ENCODE assay signal across 23 cellular contexts in the genomic region with DNA sequence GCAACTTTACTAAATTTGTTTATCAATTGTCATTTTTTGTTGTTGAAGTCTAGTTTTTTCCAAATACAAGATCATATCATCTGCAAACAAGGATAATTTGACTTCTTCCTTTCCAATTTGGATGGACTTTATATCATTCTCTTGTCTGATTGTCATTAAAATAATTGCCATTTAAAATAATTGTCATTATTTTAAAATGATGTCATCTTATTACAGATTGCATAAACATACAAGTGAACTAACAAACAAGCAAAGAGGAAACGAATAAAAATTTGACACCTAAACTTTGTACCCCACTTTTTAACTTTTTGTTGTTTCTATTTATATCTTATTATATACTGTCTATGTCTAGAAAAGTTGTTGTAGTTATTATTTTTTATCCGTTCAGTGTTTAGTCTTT.
DNase-seq lines count a peak whose midpoint lies in the region; ATAC-seq, FAIRE-seq and TF ChIP-seq lines count a peak whose summit lies in the region.
"Had no signal": no experiment of that assay in that cellular context is flagged by ENCODE, and none has a peak within 500 bp of the region (broad histone marks: within the 10 kb centered on the region; RNA-seq: fewer than 3 reads in every experiment).

No MANE protein-coding gene starts in this region.

- H3K9me3 ChIP-seq in HEK293 (ENCODE audit: control insufficient read depth, insufficient read depth, low read depth, low read length) (no peaks in the 10 kb centered on the region), K562 (replicated peaks; ENCODE audit: control insufficient read depth, insufficient read depth, low read depth, low read length) (no peaks in the 10 kb centered on the region), small intestine (ENCODE audit: control insufficient read depth, low read depth) (no peaks in the 10 kb centered on the region)
- H3K9me3 ChIP-seq: Caco-2 had no signal

- TF ChIP-seq EP300 in K562 (IDR thresholded peaks at IDR 0.05; ENCODE audit: low read length): no peak

- H3K9ac ChIP-seq in K562 (ENCODE audit: insufficient read depth in 1 of 2, low read depth in 2 of 2, low read length in 2 of 2): no peak overlapping the region
- H3K9ac ChIP-seq: BLaER1 treated with 17β-estradiol and CSF1 and Interleukin-3, amounts not matched to agents 10 nM and 100 nM had no signal

- DNase-seq in K562 (ENCODE audit: extremely low read depth in 1 of 4, low spot score in 3 of 4) (no peak), small intestine (no peak), activated gamma-delta T cell (lab: John Stamatoyannopoulos, UW) (no peak)
- no peak for DNase-seq in stimulated activated CD4-positive, alpha-beta T cell treated with anti-CD3 and anti-CD28 coated beads, Interleukin-15, amount 100 ng/mL, for 24 hours
- DNase-seq: 8988T; AML-193; Caco-2; Calu3; CD4-positive, alpha-beta T cell; CD8-positive, alpha-beta T cell; DMS79 treated with DMSO at 0.1 percent for 48 hours; GF-D8 had no signal

- CTCF ChIA-PET in HEK293 (lab: Yijun Ruan, JAX) (no interaction called here), K562 (lab: Yijun Ruan, JAX; ENCODE audit: low intra/inter-chr PET ratio) (no interaction called here)

- TF ChIP-seq RAD21 in K562 (CRISPR knock-in tag; conservative IDR thresholded peaks at IDR 0.05 in 1 of 2, IDR thresholded peaks at IDR 0.05 in 1 of 2): no peak

- in situ Hi-C loops in K562 (cut with MboI): no loop called here

- H3K4me1 ChIP-seq in HEK293 (ENCODE audit: control insufficient read depth, insufficient read depth, low read length) (peaks cover 7% of the 10 kb centered on the region), K562 (replicated peaks in 1 of 2; ENCODE audit: control insufficient read depth in 2 of 2, insufficient read depth in 2 of 2, low read length in 2 of 2) (no peaks in the 10 kb centered on the region), small intestine (ENCODE audit: control insufficient read depth in 2 of 2, insufficient read depth in 1 of 2, low read depth in 1 of 2, low read length in 1 of 2) (peaks cover 0 to 1% of the 10 kb centered on the region in 2 donors)
- H3K4me1 ChIP-seq: A549; BLaER1 treated with 17β-estradiol and CSF1 and Interleukin-3, amounts not matched to agents 10 nM and 100 nM had no signal

- H3K27ac ChIP-seq in HEK293 (ENCODE audit: extremely low read depth, low read depth, low read length) (no peak overlapping the region), K562 (ENCODE audit: extremely low read depth, low read depth, low read length) (no peak overlapping the region), small intestine (ENCODE audit: low read depth in 1 of 2, low read length in 1 of 2) (no peak overlapping the region)
- H3K27ac ChIP-seq: A549; BLaER1 treated with 17β-estradiol and CSF1 and Interleukin-3, amounts not matched to agents 10 nM and 100 nM; C4-2B had no signal

- WGBS in K562 (ENCODE audit: insufficient coverage, low coverage, missing lambda C conversion rate): 74% methylated on average over 2 of the region's 2 CpGs
- WGBS in small intestine, 3 donors: 73 to 88% (median 74%) methylated on average over 2 of the region's 2 CpGs

- ATAC-seq in K562 (no peak), HG03432 (IDR thresholded peaks at IDR 0.05; ENCODE audit: unreplicated experiment) (no peak)
- ATAC-seq: A549; CD8-positive, alpha-beta T cell had no signal

- H3K27me3 ChIP-seq in K562 (ENCODE audit: control insufficient read depth in 2 of 2, insufficient read depth in 2 of 2, low read length in 2 of 2): no peaks in the 10 kb centered on the region
- H3K27me3 ChIP-seq in small intestine (ENCODE audit: control insufficient read depth in 2 of 2, insufficient read depth in 2 of 2, low read length in 2 of 2): no peaks in the 10 kb centered on the region
- H3K27me3 ChIP-seq: BLaER1 treated with 17β-estradiol and CSF1 and Interleukin-3, amounts not matched to agents 10 nM and 100 nM had no signal

- H2AFZ ChIP-seq in K562 (ENCODE audit: low read depth, low read length): no peak overlapping the region

- no peak overlapping the region for H3K4me2 ChIP-seq in K562 (ENCODE audit: insufficient read depth, low read length)
- H3K4me2 ChIP-seq: A549; BLaER1 treated with 17β-estradiol and CSF1 and Interleukin-3, amounts not matched to agents 10 nM and 100 nM had no signal

- FAIRE-seq in A204.1 (lab: Jason Lieb, UNC): peak; percentile 29
- FAIRE-seq in K562 (lab: Jason Lieb, UNC): no peak
- peak; percentile 26 for FAIRE-seq in small intestine (lab: Jason Lieb, UNC)
- FAIRE-seq: A549, D721Med, G401.6, GM12892, GM18507, GM19239 had no signal

- POLR2A ChIA-PET in HEK293 (lab: Yijun Ruan, JAX) (no interaction called here), K562 (lab: Yijun Ruan, JAX) (no interaction called here)

- BruUV-seq in K562 (replicated peaks; lab: Mats Ljungman, UMichigan): no TSS peak

- no peak for TF ChIP-seq CTCF in HEK293 (tag by site-specific recombination; IDR thresholded peaks at IDR 0.05)
- no peak for TF ChIP-seq CTCF in K562 (IDR thresholded peaks at IDR 0.05 in 2 of 3, conservative IDR thresholded peaks at IDR 0.05 in 1 of 3; ENCODE audit: insufficient read depth in 2 of 3, low read depth in 1 of 3, low read length in 3 of 3)

- H3K4me3 ChIP-seq in HEK293 (ENCODE audit: low read depth, low read length) (no peak overlapping the region), K562 (no peak overlapping the region), small intestine (ENCODE audit: low read depth in 1 of 2, low read length in 2 of 2) (no peak overlapping the region)
- H3K4me3 ChIP-seq: A549; BLaER1 treated with 17β-estradiol and CSF1 and Interleukin-3, amounts not matched to agents 10 nM and 100 nM had no signal

- H3K36me3 ChIP-seq in HEK293 (ENCODE audit: control insufficient read depth in 2 of 2, insufficient read depth in 1 of 2, low read length in 2 of 2) (peaks cover 0 to 4% of the 10 kb centered on the region in 2 experiments; a peak in 1 of 3 replicates), K562 (ENCODE audit: control insufficient read depth, insufficient read depth, low read length) (peaks cover 58% of the 10 kb centered on the region), small intestine (ENCODE audit: control insufficient read depth in 2 of 2, insufficient read depth in 2 of 2, low read length in 2 of 2) (no peaks in the 10 kb centered on the region)
- H3K36me3 ChIP-seq: BLaER1 treated with 17β-estradiol and CSF1 and Interleukin-3, amounts not matched to agents 10 nM and 100 nM had no signal

- TF ChIP-seq POLR2A in K562 (conservative IDR thresholded peaks at IDR 0.05): no peak

- H3K9me1 ChIP-seq in K562 (ENCODE audit: control insufficient read depth, insufficient read depth, low read length): no peaks in the 10 kb centered on the region

- no peaks in the 10 kb centered on the region for H3K79me2 ChIP-seq in K562 (ENCODE audit: control insufficient read depth, insufficient read depth, low read length)

- no peaks in the 10 kb centered on the region for H4K20me1 ChIP-seq in K562 (replicated peaks; ENCODE audit: control insufficient read depth, insufficient read depth, low read length)
- H4K20me1 ChIP-seq: BLaER1 treated with 17β-estradiol and CSF1 and Interleukin-3, amounts not matched to agents 10 nM and 100 nM had no signal

- intact Hi-C loops in K562 (cut with micrococcal nuclease): no loop called here

TF ChIP-seq in HEK293, 187 proteins besides CTCF, POLR2A, EP300 and RAD21:
- no peak for TF ChIP-seq ZNF248 (tag by site-specific recombination; IDR thresholded peaks at IDR 0.05)
- TF ChIP-seq, protein P1, sequence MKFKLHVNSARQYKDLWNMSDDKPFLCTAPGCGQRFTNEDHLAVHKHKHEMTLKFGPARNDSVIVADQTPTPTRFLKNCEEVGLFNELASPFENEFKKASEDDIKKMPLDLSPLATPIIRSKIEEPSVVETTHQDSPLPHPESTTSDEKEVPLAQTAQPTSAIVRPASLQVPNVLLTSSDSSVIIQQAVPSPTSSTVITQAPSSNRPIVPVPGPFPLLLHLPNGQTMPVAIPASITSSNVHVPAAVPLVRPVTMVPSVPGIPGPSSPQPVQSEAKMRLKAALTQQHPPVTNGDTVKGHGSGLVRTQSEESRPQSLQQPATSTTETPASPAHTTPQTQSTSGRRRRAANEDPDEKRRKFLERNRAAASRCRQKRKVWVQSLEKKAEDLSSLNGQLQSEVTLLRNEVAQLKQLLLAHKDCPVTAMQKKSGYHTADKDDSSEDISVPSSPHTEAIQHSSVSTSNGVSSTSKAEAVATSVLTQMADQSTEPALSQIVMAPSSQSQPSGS (tag by site-specific recombination; IDR thresholded peaks at IDR 0.05; ENCODE audit: low read depth): peak; percentile 85

TF ChIP-seq in K562, 482 proteins besides CTCF, POLR2A, EP300 and RAD21:
- TF ChIP-seq KAT7 (CRISPR knock-in tag; IDR thresholded peaks at IDR 0.05; ENCODE audit: borderline replicate concordance) (no peak), RNF2 (IDR thresholded peaks at IDR 0.05) (no peak), ATF3 (IDR thresholded peaks at IDR 0.05) (peak; percentile 58), ATF3 (CRISPR knock-in tag; conservative IDR thresholded peaks at IDR 0.05) (no peak), ZNF511 (CRISPR knock-in tag; IDR thresholded peaks at IDR 0.05) (no peak), KLF16 (IDR thresholded peaks at IDR 0.05) (no peak)
- TF ChIP-seq, protein P2, sequence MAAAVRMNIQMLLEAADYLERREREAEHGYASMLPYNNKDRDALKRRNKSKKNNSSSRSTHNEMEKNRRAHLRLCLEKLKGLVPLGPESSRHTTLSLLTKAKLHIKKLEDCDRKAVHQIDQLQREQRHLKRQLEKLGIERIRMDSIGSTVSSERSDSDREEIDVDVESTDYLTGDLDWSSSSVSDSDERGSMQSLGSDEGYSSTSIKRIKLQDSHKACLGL (CRISPR knock-in tag; IDR thresholded peaks at IDR 0.05; ENCODE audit: borderline replicate concordance, poor library complexity, severe bottlenecking): no peak
